Comparison of ENCODE assay signal across 8 cellular contexts in the genomic region with DNA sequence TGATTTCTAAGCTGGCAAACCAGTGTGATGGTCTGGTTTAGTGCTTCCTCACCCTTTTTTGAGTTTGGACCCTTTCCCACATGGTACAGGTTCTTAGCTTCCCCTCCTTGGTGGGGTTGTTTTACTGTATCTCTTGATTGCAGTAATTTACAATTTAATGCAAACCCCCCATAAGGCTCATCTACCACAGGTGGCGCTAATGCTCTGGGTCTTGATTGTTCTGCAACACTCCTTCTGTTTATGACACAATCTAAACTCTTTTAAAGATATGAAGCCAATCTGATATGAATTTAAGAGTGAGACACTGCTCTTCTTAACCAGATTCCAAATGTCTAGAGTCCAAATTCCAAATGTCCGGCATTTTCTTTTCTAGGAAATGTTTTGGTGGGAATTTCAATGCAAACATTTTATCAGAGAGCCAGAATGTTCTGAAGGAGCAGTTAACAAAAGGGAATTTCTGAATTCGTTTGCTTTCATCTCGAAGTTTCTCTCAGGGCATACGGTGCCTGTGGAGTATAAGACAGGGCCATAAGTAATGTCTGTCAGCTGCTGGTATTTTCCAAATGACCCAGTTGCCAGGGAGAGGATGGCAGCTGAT.
DNase-seq lines count a peak whose midpoint lies in the region; ATAC-seq, FAIRE-seq and TF ChIP-seq lines count a peak whose summit lies in the region.

No MANE protein-coding gene starts in this region.

- dilution Hi-C loops in keratinocyte (cut with MboI; ENCODE audit: extremely low pct_ligation_motif_present, low sequenced_read_pairs): no loop called here

- peak; percentile 66 to 73 (median 70) for TF ChIP-seq CTCF in keratinocyte (optimal IDR thresholded peaks at IDR 0.05 in 1 of 3, IDR thresholded peaks at IDR 0.05 in 1 of 3, conservative IDR thresholded peaks at IDR 0.05 in 1 of 3; ENCODE audit: extremely low read depth in 1 of 3, insufficient read depth in 2 of 3, low read length in 3 of 3)
- TF ChIP-seq CTCF in upper lobe of left lung (IDR thresholded peaks at IDR 0.05): peak in 5 of 6 experiments; percentile 21 to 50 (median 44)

- H2AFZ ChIP-seq in keratinocyte (ENCODE audit: control insufficient read depth, low read length): no peak overlapping the region

- FAIRE-seq in keratinocyte (lab: Jason Lieb, UNC): peak; percentile 58

- no peak overlapping the region for H3K4me2 ChIP-seq in keratinocyte (ENCODE audit: control insufficient read depth, extremely low read depth, insufficient read depth, low read depth, low read length)

- H3K27me3 Mint-ChIP-seq in activated naive CD4-positive, alpha-beta T cell treated with anti-CD3 and anti-CD28 coated beads, Interleukin-2, amount 10 ng/mL, durations not matched to agents 7 days and 5 days: no peaks in the 10 kb centered on the region

- no peak overlapping the region for H3K4me3 Mint-ChIP-seq in activated naive CD4-positive, alpha-beta T cell treated with anti-CD3 and anti-CD28 coated beads, Interleukin-2, amount 10 ng/mL, durations not matched to agents 7 days and 5 days

- CTCF ChIA-PET in activated naive CD4-positive, alpha-beta T cell treated with anti-CD3 and anti-CD28 coated beads, Interleukin-2, amount 10 ng/mL, durations not matched to agents 7 days and 5 days (lab: Charles Lee): interaction anchor here (0.6 to 1.1 kb wide), 2 partner anchors 387 to 912 kb away, joined by 3 read pairs; no protein-coding TSS in a partner anchor

- peaks cover 8% of the 10 kb centered on the region for H3K4me1 Mint-ChIP-seq in activated naive CD4-positive, alpha-beta T cell treated with anti-CD3 and anti-CD28 coated beads, Interleukin-2, amount 10 ng/mL, durations not matched to agents 7 days and 5 days

- no peak for TF ChIP-seq EP300 in upper lobe of left lung (IDR thresholded peaks at IDR 0.05)

- H3K9me3 ChIP-seq in keratinocyte (ENCODE audit: control insufficient read depth, low read depth, low read length) (no peaks in the 10 kb centered on the region), upper lobe of left lung (no peaks in the 10 kb centered on the region)

- H3K4me3 ChIP-seq in keratinocyte (ENCODE audit: control insufficient read depth in 2 of 3, extremely low read depth in 1 of 3, insufficient read depth in 2 of 3, low read depth in 1 of 3, low read length in 3 of 3) (no peak overlapping the region), upper lobe of left lung (no peak overlapping the region)

- H3K36me3 ChIP-seq in keratinocyte (ENCODE audit: control insufficient read depth in 2 of 2, extremely low read depth in 1 of 2, insufficient read depth in 2 of 2, low read length in 2 of 2): no peaks in the 10 kb centered on the region
- H3K36me3 ChIP-seq in upper lobe of left lung: peaks cover 0 to 3% (median 0%) of the 10 kb centered on the region in 4 donors

- peak in 2 of 3 donors; percentile 22 to 31 for DNase-seq in stimulated activated CD4-positive, alpha-beta T cell treated with anti-CD3 and anti-CD28 coated beads, Interleukin-12 subunit alpha, Interleukin-12 subunit beta, amount 100 ng/mL, for 48 hours (ENCODE audit: low read depth in 2 of 3, low spot score in 1 of 3)
- no peak for DNase-seq in stimulated activated CD4-positive, alpha-beta T cell treated with anti-CD3 and anti-CD28 coated beads, Interleukin-12 subunit alpha, Interleukin-12 subunit beta, amount 100 ng/mL, for 4 hours
- peak; percentile 67 for DNase-seq in NCI-H748 (lab: John Stamatoyannopoulos, UW; ENCODE audit: unreplicated experiment)
- DNase-seq in activated naive CD4-positive, alpha-beta T cell treated with anti-CD3 and anti-CD28 coated beads, Interleukin-2, amount 10 ng/mL, durations not matched to agents 7 days and 5 days: peak; percentile 60
- no peak for DNase-seq in keratinocyte (ENCODE audit: low read depth, low spot score)
- peak in 1 of 2 donors; percentile 40 for DNase-seq in upper lobe of left lung

- no peaks in the 10 kb centered on the region for H3K9me1 ChIP-seq in keratinocyte (ENCODE audit: control insufficient read depth, extremely low read depth, insufficient read depth, low read length)

- no peak for TF ChIP-seq POLR2A in upper lobe of left lung (IDR thresholded peaks at IDR 0.05)

- H3K36me3 Mint-ChIP-seq in activated naive CD4-positive, alpha-beta T cell treated with anti-CD3 and anti-CD28 coated beads, Interleukin-2, amount 10 ng/mL, durations not matched to agents 7 days and 5 days: peaks cover 18% of the 10 kb centered on the region

- H3K27ac ChIP-seq in keratinocyte (ENCODE audit: control insufficient read depth, insufficient read depth, low read length): no peak overlapping the region
- no peak overlapping the region for H3K27ac ChIP-seq in upper lobe of left lung

- peaks cover 9% of the 10 kb centered on the region for H3K9me3 Mint-ChIP-seq in activated naive CD4-positive, alpha-beta T cell treated with anti-CD3 and anti-CD28 coated beads, Interleukin-2, amount 10 ng/mL, durations not matched to agents 7 days and 5 days

- no peak overlapping the region for H3K27ac Mint-ChIP-seq in activated naive CD4-positive, alpha-beta T cell treated with anti-CD3 and anti-CD28 coated beads, Interleukin-2, amount 10 ng/mL, durations not matched to agents 7 days and 5 days

- H3K9ac ChIP-seq in keratinocyte (ENCODE audit: control insufficient read depth, extremely low read depth, insufficient read depth, low read length): no peak overlapping the region

- ATAC-seq in upper lobe of left lung (ENCODE audit: low FRiP score in 2 of 2) (no peak), GM21529 (IDR thresholded peaks at IDR 0.05; ENCODE audit: unreplicated experiment) (no peak), GM21515 (IDR thresholded peaks at IDR 0.05; ENCODE audit: unreplicated experiment) (no peak)

- no peaks in the 10 kb centered on the region for H3K79me2 ChIP-seq in keratinocyte (ENCODE audit: control insufficient read depth, insufficient read depth, low read length)

- 62 to 81% methylated on average over 5 of the region's 5 CpGs for WGBS in upper lobe of left lung, 2 donors

- no peaks in the 10 kb centered on the region for H4K20me1 ChIP-seq in keratinocyte (ENCODE audit: control insufficient read depth, extremely low read depth, insufficient read depth, low read length)

- H3K4me1 ChIP-seq in keratinocyte (ENCODE audit: control insufficient read depth, extremely low read depth, insufficient read depth, low read length): peaks cover 4% of the 10 kb centered on the region
- peaks cover 0 to 4% (median 0%) of the 10 kb centered on the region in 4 donors for H3K4me1 ChIP-seq in upper lobe of left lung

- H3K27me3 ChIP-seq in keratinocyte (ENCODE audit: control insufficient read depth, extremely low read depth, insufficient read depth, low read length) (no peaks in the 10 kb centered on the region), upper lobe of left lung (no peaks in the 10 kb centered on the region)

Comparison
In these comparisons a context has a peak if more than half of its experiments do, and no peak if none do; other contexts are left out.
1. DNase-seq: peak in stimulated activated CD4-positive, alpha-beta T cell treated with anti-CD3 and anti-CD28 coated beads, Interleukin-12 subunit alpha, Interleukin-12 subunit beta, amount 100 ng/mL, for 48 hours (2 of 3), NCI-H748 (single experiment) and activated naive CD4-positive, alpha-beta T cell treated with anti-CD3 and anti-CD28 coated beads, Interleukin-2, amount 10 ng/mL, durations not matched to agents 7 days and 5 days (single experiment); none in stimulated activated CD4-positive, alpha-beta T cell treated with anti-CD3 and anti-CD28 coated beads, Interleukin-12 subunit alpha, Interleukin-12 subunit beta, amount 100 ng/mL, for 4 hours (single experiment) and keratinocyte (single experiment).